In the genomic region with DNA sequence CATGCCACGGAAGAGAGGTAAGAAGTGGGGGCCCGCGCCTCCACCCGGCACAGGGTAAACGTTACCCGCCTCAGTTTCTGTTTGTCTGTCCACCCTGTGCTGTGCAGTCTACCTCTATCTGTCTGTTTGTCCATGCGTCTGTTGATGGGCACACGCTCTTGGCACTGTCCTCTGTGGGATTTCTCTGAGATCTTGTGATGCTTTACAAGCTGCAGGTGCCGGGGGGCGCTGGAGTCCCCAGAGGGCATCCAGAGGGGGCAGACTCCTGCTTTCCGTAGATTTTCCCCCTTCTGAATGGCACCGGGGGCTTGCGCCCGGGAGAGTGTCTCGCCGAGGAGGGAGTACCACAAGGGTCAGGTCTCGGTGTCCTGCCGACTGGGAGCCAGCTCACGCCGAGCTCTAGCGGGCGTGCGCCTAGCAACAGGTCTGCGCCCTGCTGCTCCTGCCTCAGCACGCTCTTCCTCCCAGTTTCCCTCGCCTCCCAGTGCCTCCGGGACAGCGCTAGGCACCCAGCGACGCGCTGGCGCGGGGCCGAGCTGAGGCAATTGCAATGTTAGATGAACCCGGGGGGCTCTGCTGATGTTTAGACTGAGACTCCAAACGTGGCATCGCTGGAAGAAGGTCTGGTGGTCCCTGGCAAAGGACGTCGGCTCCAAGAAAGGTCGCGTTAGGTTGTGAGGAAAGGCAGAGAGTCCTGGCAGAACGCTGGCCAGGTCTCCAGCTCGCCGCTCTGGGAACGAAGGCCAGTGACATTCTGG, we compare ENCODE assay signal across 8 cellular contexts. TPM values are rescaled to one million over a fixed set of nuclear protein-coding genes. Genes with fewer than 3 reads are reported as not detected.
DNase-seq lines count a peak whose midpoint lies in the region; ATAC-seq and TF ChIP-seq lines count a peak whose summit lies in the region.

No MANE protein-coding gene starts in this region.

- H3K9me2 ChIP-seq in PC-3 (replicated peaks; ENCODE audit: low read length) = no peaks in the 10 kb centered on the region

- intact Hi-C loops in PC-3 (cut with micrococcal nuclease) = loop anchor here (1.0 to 5.0 kb wide), 6 partner anchors 25 to 190 kb away; a partner anchor contains a TSS

- no TSS peak for BruUV-seq in PC-3 (replicated peaks; lab: Mats Ljungman, UMichigan)

- peak overlapping the region; percentile 52; the same call in 1 of the 2 replicates for H2AFZ ChIP-seq in PC-3 (ENCODE audit: low read length)

- CTCF ChIA-PET in PC-3 (lab: Charles Lee) = interaction anchor here (0.6 to 5.3 kb wide), 7 partner anchors 25 to 361 kb away, joined by 3 to 44 read pairs (median 3); no protein-coding TSS in a partner anchor

- H3K27ac Mint-ChIP-seq in T-helper 1 cell treated with Interleukin-12 subunit alpha and Interleukin-12 subunit beta and Interleukin-4 antibody, amounts not matched to agents 30 μg/mL and 1 μg/mL, for 36 hours = no peak overlapping the region
- H3K27ac Mint-ChIP-seq in naive B cell = no peak overlapping the region

- H3K4me2 ChIP-seq in PC-3 (ENCODE audit: low read length) = peak overlapping the region; percentile 89

- no peak for TF ChIP-seq CTCF in PC-3 (conservative IDR thresholded peaks at IDR 0.05; ENCODE audit: low read depth, low read length)
- no peak for TF ChIP-seq CTCF in epithelial cell of proximal tubule (conservative IDR thresholded peaks at IDR 0.05; ENCODE audit: low read depth, low read length)

- POLR2A ChIA-PET in PC-3 (lab: Charles Lee; ENCODE audit: unreplicated experiment) = no interaction called here

- no peak for DNase-seq in T-helper 1 cell
- peak; percentile 48 for DNase-seq in PC-3
- no peak for DNase-seq in epithelial cell of proximal tubule (ENCODE audit: low read depth)
- DNase-seq in naive B cell = no peak
- DNase-seq in NK-92 treated with Interleukin-12 subunit alpha and Interleukin-12 subunit beta, amount 100 ng/mL, for 24 hours (lab: John Stamatoyannopoulos, UW) = no peak

- peaks cover 27% of the 10 kb centered on the region for H3K4me1 ChIP-seq in PC-3 (ENCODE audit: insufficient read depth, low read length)

- peak overlapping the region; percentile 70 for H3K4me3 Mint-ChIP-seq in T-helper 1 cell treated with Interleukin-12 subunit alpha and Interleukin-12 subunit beta and Interleukin-4 antibody, amounts not matched to agents 30 μg/mL and 1 μg/mL, for 36 hours
- H3K4me3 Mint-ChIP-seq in naive B cell = peak overlapping the region in 5 of 8 donors; percentile 56 to 88 (median 75)

- no peaks in the 10 kb centered on the region for H3K79me2 ChIP-seq in PC-3 (ENCODE audit: low read length)

- 0 out of 2 replicates have a peak, but pooled peaks cover 4% of the 10 kb centered on the region for H3K27me3 ChIP-seq in PC-3 (ENCODE audit: low read length)

- H3K27me3 Mint-ChIP-seq in T-helper 1 cell treated with Interleukin-12 subunit alpha and Interleukin-12 subunit beta and Interleukin-4 antibody, amounts not matched to agents 30 μg/mL and 1 μg/mL, for 36 hours (ENCODE audit: low read depth) = peaks cover 69% of the 10 kb centered on the region
- peaks cover 14 to 34% (median 31%) of the 10 kb centered on the region in 3 donors for H3K27me3 Mint-ChIP-seq in naive B cell

- ATAC-seq in PC-3 (peak; percentile 47), naive B cell (ENCODE audit: low read depth in 2 of 2) (no peak), HG03097 (IDR thresholded peaks at IDR 0.05; ENCODE audit: low FRiP score, unreplicated experiment) (no peak), HG03460 (IDR thresholded peaks at IDR 0.05; ENCODE audit: unreplicated experiment) (no peak)

- no peaks in the 10 kb centered on the region for H3K9me3 ChIP-seq in PC-3 (ENCODE audit: low read length)

- H3K27ac ChIP-seq in PC-3 (ENCODE audit: low read length) = no peak overlapping the region

- no peaks in the 10 kb centered on the region for H3K36me3 Mint-ChIP-seq in T-helper 1 cell treated with Interleukin-12 subunit alpha and Interleukin-12 subunit beta and Interleukin-4 antibody, amounts not matched to agents 30 μg/mL and 1 μg/mL, for 36 hours (ENCODE audit: low read depth)
- H3K36me3 Mint-ChIP-seq in naive B cell = no peaks in the 10 kb centered on the region

- H3K9me3 Mint-ChIP-seq in T-helper 1 cell treated with Interleukin-12 subunit alpha and Interleukin-12 subunit beta and Interleukin-4 antibody, amounts not matched to agents 30 μg/mL and 1 μg/mL, for 36 hours = no peaks in the 10 kb centered on the region
- H3K9me3 Mint-ChIP-seq in naive B cell = no peaks in the 10 kb centered on the region

- H4K20me1 ChIP-seq in PC-3 (ENCODE audit: low read length) = no peaks in the 10 kb centered on the region

- H3K4me3 ChIP-seq in PC-3 (ENCODE audit: low read length) (peak overlapping the region; percentile 66), epithelial cell of proximal tubule (ENCODE audit: low read depth, low read length) (peak overlapping the region; percentile 61)

- no peaks in the 10 kb centered on the region for H3F3A ChIP-seq in PC-3 (ENCODE audit: low read length, unreplicated experiment)

- 0 out of 2 replicates have a peak overlapping the region, but pooled peaks have one; percentile 22 for H3K9ac ChIP-seq in PC-3 (ENCODE audit: low read length)

- peaks cover 12% of the 10 kb centered on the region for H3K4me1 Mint-ChIP-seq in T-helper 1 cell treated with Interleukin-12 subunit alpha and Interleukin-12 subunit beta and Interleukin-4 antibody, amounts not matched to agents 30 μg/mL and 1 μg/mL, for 36 hours (ENCODE audit: low read depth)
- peaks cover 8 to 11% (median 9%) of the 10 kb centered on the region in 3 donors for H3K4me1 Mint-ChIP-seq in naive B cell

- H3K36me3 ChIP-seq in PC-3 (ENCODE audit: low read depth, low read length) = no peaks in the 10 kb centered on the region

RNA-seq across cellular contexts. Expression of a gene that starts 0.7 kb away (rescaled TPM):
- total RNA-seq in PC-3 (2014; rRNA removed) (3.1 and 4.0 TPM in 2 replicates), epithelial cell of proximal tubule (0.06 and 0.07 TPM in 2 replicates)
- polyA plus RNA-seq in naive B cell (ENCODE audit: low read depth in 6 of 6) = under 1 TPM in 3 of 6 donors, not detected in 3; 0.03 to 0.12 (median 0.05) TPM
